1 cellular context compared by ENCODE assay signal in the genomic region with DNA sequence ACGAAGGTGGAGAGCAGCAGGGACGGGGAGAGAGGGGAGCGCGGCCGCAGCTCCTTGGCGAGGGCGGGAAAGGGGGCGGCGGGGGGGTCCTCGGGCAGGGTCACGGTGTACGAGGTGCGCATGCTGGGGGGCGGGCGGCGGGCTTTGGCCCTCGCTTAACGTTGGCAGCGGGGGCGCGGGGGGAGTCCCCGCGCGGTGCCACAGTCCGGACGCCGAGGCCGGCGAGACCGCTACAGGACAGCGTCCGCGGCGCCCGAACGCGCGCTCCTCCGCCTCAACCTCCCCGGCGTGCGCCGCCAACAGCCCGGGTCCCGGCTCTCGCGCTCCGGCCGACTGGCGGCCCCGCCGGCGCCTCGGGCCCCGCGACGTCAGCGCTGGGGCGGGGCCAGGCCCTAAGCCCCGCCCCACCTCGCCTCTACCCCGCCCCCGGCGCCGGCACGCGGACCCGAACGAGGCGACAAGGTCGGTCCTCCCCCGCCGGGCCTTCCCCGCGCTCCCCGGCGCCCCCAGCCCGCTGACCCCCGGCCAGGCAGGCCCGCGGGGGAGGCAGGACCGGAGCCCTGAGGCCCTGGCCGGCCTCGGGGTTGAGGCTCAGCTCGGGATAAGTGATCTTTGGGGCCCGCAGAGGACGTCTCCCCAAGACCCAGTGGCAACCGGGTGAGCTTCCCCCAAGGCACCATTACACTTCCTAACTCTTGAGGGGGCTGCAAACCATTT.
TF ChIP-seq lines count a peak whose summit lies in the region.

No MANE protein-coding gene starts in this region.

TF ChIP-seq in A549, 52 proteins besides CTCF, POLR2A, EP300 and RAD21 (continued from another document):
- TF ChIP-seq, protein P1, sequence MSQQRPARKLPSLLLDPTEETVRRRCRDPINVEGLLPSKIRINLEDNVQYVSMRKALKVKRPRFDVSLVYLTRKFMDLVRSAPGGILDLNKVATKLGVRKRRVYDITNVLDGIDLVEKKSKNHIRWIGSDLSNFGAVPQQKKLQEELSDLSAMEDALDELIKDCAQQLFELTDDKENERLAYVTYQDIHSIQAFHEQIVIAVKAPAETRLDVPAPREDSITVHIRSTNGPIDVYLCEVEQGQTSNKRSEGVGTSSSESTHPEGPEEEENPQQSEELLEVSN (IDR thresholded peaks at IDR 0.05; ENCODE audit: borderline replicate concordance, low read depth) = peak; percentile 45; the same call in 1 of the 2 replicates
- no peak for TF ChIP-seq EHMT2 (IDR thresholded peaks at IDR 0.05; ENCODE audit: low read depth)
